ENCODE assay signal across 8 cellular contexts in the genomic region with DNA sequence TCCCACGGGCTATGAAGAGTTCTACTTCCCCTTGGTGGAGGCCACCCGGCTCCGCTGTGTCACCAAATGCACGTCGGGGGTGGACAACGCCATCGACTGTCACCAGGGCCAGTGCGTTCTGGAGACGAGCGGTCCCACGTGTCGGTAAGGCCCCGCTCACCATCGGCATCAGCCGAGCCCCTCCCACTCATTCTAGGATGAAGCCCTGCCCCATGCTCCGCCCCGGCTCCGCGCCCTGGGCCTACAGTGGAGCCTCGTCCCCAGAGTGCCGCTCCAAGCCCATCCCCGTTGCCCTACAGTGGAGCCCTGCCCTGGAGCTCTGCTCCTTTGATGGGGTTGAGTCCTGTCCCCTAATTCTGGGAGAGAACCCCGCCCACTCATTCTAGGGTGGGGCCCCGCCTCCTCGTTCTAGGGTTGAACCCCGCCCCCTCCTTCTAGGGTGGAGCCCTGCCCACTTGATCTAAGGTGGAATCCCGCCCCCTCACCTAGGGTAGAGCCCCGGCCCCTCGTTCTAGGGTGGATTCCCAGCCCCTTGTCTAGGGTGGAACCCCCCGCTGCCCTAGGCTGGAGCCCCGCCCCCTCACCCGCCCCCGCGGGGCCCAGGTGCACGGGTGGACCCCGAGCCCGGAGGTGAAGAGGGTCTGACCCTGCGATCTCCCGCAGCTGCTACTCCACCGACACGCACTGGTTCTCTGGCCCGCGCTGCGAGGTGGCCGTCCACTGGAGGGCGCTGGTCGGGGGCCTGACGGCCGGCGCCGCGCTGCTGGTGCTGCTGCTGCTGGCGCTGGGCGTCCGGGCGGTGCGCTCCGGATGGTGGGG. TPM values are rescaled to one million over a fixed set of nuclear protein-coding genes. Genes with fewer than 3 reads are reported as not detected.
DNase-seq lines count a peak whose midpoint lies in the region; TF ChIP-seq lines count a peak whose summit lies in the region.

No MANE protein-coding gene starts in this region.

- H3K27me3 Mint-ChIP-seq in H9 (ENCODE audit: low read depth) = peaks cover 57% of the 10 kb centered on the region
- peaks cover 56% of the 10 kb centered on the region for H3K27me3 Mint-ChIP-seq in brain

- H2BK12ac ChIP-seq in H9 (ENCODE audit: insufficient read length, low read depth, low read length) = no peak overlapping the region

- DNase-seq in AG08396 (ENCODE audit: low spot score) (peak; percentile 95), H9 (peak; percentile 99), kidney epithelial cell (ENCODE audit: low read depth) (no peak), NCI-H128 (lab: John Stamatoyannopoulos, UW; ENCODE audit: unreplicated experiment) (no peak), NCI-H748 (lab: John Stamatoyannopoulos, UW; ENCODE audit: unreplicated experiment) (no peak)
- peak; percentile 75 for DNase-seq in stimulated activated CD4-positive, alpha-beta T cell treated with anti-CD3 and anti-CD28 coated beads, Interleukin-4, amount 100 ng/mL, for 24 hours

- H3K4me2 ChIP-seq in H9 (ENCODE audit: insufficient read depth, insufficient read length, low read length) = peak overlapping the region; percentile 61
- no peak overlapping the region for H3K4me2 ChIP-seq in SU-DHL-6 (ENCODE audit: low read depth, low read length, poor library complexity, severe bottlenecking)

- H3F3A ChIP-seq in SU-DHL-6 (ENCODE audit: insufficient read depth) = no peaks in the 10 kb centered on the region

- H3K27me3 ChIP-seq in H9 (ENCODE audit: insufficient read depth, low read length) (peaks cover 6% of the 10 kb centered on the region; the same call in 1 of the 2 replicates), SU-DHL-6 (ENCODE audit: low read length) (no peaks in the 10 kb centered on the region), kidney epithelial cell (ENCODE audit: control insufficient read depth, insufficient read depth, low read length) (peaks cover 55% of the 10 kb centered on the region)

- no peak overlapping the region for H4K5ac ChIP-seq in H9 (ENCODE audit: insufficient read length, low read depth, low read length)

- no peak overlapping the region for H3K23ac ChIP-seq in H9 (ENCODE audit: insufficient read length, low read depth, low read length)

- H2AK5ac ChIP-seq in H9 (ENCODE audit: insufficient read length, low read length) = no peak overlapping the region

- H3K27ac ChIP-seq in H9 (ENCODE audit: insufficient read length, low read depth, low read length) (no peak overlapping the region), SU-DHL-6 (ENCODE audit: low read depth, low read length) (no peak overlapping the region)

- no peak overlapping the region for H3K9ac ChIP-seq in H9 (ENCODE audit: extremely low read depth, insufficient read length, low read length)
- no peak overlapping the region for H3K9ac ChIP-seq in SU-DHL-6 (ENCODE audit: low read length)

- H2BK120ac ChIP-seq in H9 (ENCODE audit: low read depth, low read length, poor library complexity, severe bottlenecking) = no peak overlapping the region

- H4K91ac ChIP-seq in H9 (ENCODE audit: insufficient read length, low read depth, low read length) = no peak overlapping the region

- H3K9me3 ChIP-seq in H9 (ENCODE audit: control insufficient read depth, low read depth, low read length) = no peaks in the 10 kb centered on the region
- no peaks in the 10 kb centered on the region for H3K9me3 ChIP-seq in SU-DHL-6 (ENCODE audit: insufficient read depth, low read length)

- H2AFZ ChIP-seq in H9 (ENCODE audit: low read length) (no peak overlapping the region), SU-DHL-6 (ENCODE audit: low read depth, low read length, severe bottlenecking) (no peak overlapping the region)

- peaks cover 0 to 8% (median 0%) of the 10 kb centered on the region in 3 experiments; a peak in 2 of 7 replicates for H3K36me3 Mint-ChIP-seq in H9 (ENCODE audit: insufficient read depth in 1 of 3, low read depth in 3 of 3)
- no peaks in the 10 kb centered on the region for H3K36me3 Mint-ChIP-seq in brain

- no peak overlapping the region for H3K4ac ChIP-seq in H9 (ENCODE audit: low read depth, low read length)

- H2BK5ac ChIP-seq in H9 (ENCODE audit: insufficient read length, low read length) = no peak overlapping the region

- H3K36me3 ChIP-seq in SU-DHL-6 (ENCODE audit: low read length) (no peaks in the 10 kb centered on the region), kidney epithelial cell (ENCODE audit: control insufficient read depth, insufficient read depth, low read length) (no peaks in the 10 kb centered on the region)

- TF ChIP-seq CTCF in H9 (conservative IDR thresholded peaks at IDR 0.05) (peak; percentile 98), SU-DHL-6 (IDR thresholded peaks at IDR 0.05; ENCODE audit: insufficient read depth, low read length, poor library complexity, severe bottlenecking) (peak; percentile 74), brain (conservative IDR thresholded peaks at IDR 0.05) (peak; percentile 73 to 88), kidney epithelial cell (IDR thresholded peaks at IDR 0.05; ENCODE audit: insufficient read depth, low read length, poor library complexity, severe bottlenecking) (peak; percentile 74)

- no CpG with 5 or more reads among the region's 58 CpGs for WGBS in H9 (ENCODE audit: extremely low coverage, insufficient read length, low lambda C conversion rate)

- H4K20me1 ChIP-seq in H9 (ENCODE audit: control insufficient read depth, insufficient read depth, insufficient read length) (no peaks in the 10 kb centered on the region), SU-DHL-6 (ENCODE audit: low read depth, low read length) (no peaks in the 10 kb centered on the region)

- no peaks in the 10 kb centered on the region; a peak in 1 of 5 replicates for H3K9me3 Mint-ChIP-seq in H9
- peaks cover 0 to 2% (median 0%) of the 10 kb centered on the region in 5 experiments for H3K9me3 Mint-ChIP-seq in brain

- H3K4me1 Mint-ChIP-seq in H9 = peaks cover 34 to 38% of the 10 kb centered on the region in 2 experiments
- peaks cover 17% of the 10 kb centered on the region for H3K4me1 Mint-ChIP-seq in brain

- H3K27ac Mint-ChIP-seq in H9 (peak overlapping the region in 2 of 3 experiments; percentile 53 to 93; a peak in 3 of 7 replicates), brain (peak overlapping the region in 3 of 5 experiments; percentile 61 to 96 (median 80))

- H3T11ph ChIP-seq in H9 (ENCODE audit: low read length) = no peak overlapping the region

- no peak overlapping the region for H4K8ac ChIP-seq in H9 (replicated peaks; ENCODE audit: insufficient read length, low read depth, low read length)

- H3K4me3 Mint-ChIP-seq in H9 (peak overlapping the region; percentile 81 to 93), brain (peak overlapping the region; percentile 81 to 97 (median 83))

- H3K4me1 ChIP-seq in H9 (ENCODE audit: insufficient read depth, low read length) = peaks cover 5% of the 10 kb centered on the region; the same call in 1 of the 2 replicates

- no peaks in the 10 kb centered on the region for H3K79me1 ChIP-seq in H9 (ENCODE audit: insufficient read depth, low read depth, low read length, poor library complexity, severe bottlenecking)

- H3K23me2 ChIP-seq in H9 (ENCODE audit: insufficient read length, low read depth, low read length, poor library complexity, severe bottlenecking) = peaks cover 12% of the 10 kb centered on the region

- no peak overlapping the region for H2BK15ac ChIP-seq in H9 (ENCODE audit: low read depth, low read length)

- no peak overlapping the region for H3K14ac ChIP-seq in H9 (ENCODE audit: insufficient read depth, low read length)

- no peaks in the 10 kb centered on the region for H3K9me2 ChIP-seq in SU-DHL-6 (replicated peaks; ENCODE audit: insufficient read depth, low read length)

- H3K56ac ChIP-seq in H9 (ENCODE audit: insufficient read length, low read depth, low read length) = no peak overlapping the region

- no peak overlapping the region for H2BK20ac ChIP-seq in H9 (ENCODE audit: low read depth, low read length, poor library complexity, severe bottlenecking)

- H3K4me3 ChIP-seq in SU-DHL-6 (ENCODE audit: insufficient read depth, low read length, poor library complexity, severe bottlenecking) (no peak overlapping the region), kidney epithelial cell (ENCODE audit: low read depth, low read length) (no peak overlapping the region)

- H3K79me2 ChIP-seq in H9 (ENCODE audit: insufficient read depth, low read length) = no peaks in the 10 kb centered on the region
- H3K79me2 ChIP-seq in SU-DHL-6 (ENCODE audit: insufficient read depth, low read length) = no peaks in the 10 kb centered on the region

- no peak overlapping the region for H3K18ac ChIP-seq in H9 (ENCODE audit: insufficient read length, low read depth, low read length)

RNA-seq across cellular contexts. Expression of gene MUC12, which starts 3.4 kb away (rescaled TPM):
- total RNA-seq in H9 (2021) = 11.5 and 12.2 TPM in 2 replicates
- polyA plus RNA-seq in brain (ENCODE audit: insufficient read depth, low read depth, low replicate concordance) = 1.4 TPM
- total RNA-seq in kidney epithelial cell = 2.9 and 4.2 TPM in 2 replicates

RNA-seq across cellular contexts. Expression of gene MUC3A, which starts 16.6 kb away (rescaled TPM):
- total RNA-seq in H9 (2021) = 27.4 and 29.2 TPM in 2 replicates
- 0.12 TPM for polyA plus RNA-seq in brain (ENCODE audit: insufficient read depth, low read depth, low replicate concordance)
- 0.17 and 0.34 TPM in 2 replicates for total RNA-seq in kidney epithelial cell

RNA-seq across cellular contexts. Expression of gene MUC17, which starts 53.9 kb away (rescaled TPM):
- total RNA-seq in H9 (2021) (not detected in 2 replicates), kidney epithelial cell (not detected in 2 replicates)
- not detected for polyA plus RNA-seq in brain (ENCODE audit: insufficient read depth, low read depth, low replicate concordance)

Comparison
In these comparisons a context has a peak if more than half of its experiments do, and no peak if none do; other contexts are left out.
1. DNase-seq: peak in AG08396 (single experiment), H9 (single experiment) and stimulated activated CD4-positive, alpha-beta T cell treated with anti-CD3 and anti-CD28 coated beads, Interleukin-4, amount 100 ng/mL, for 24 hours (single experiment); none in kidney epithelial cell (single experiment), NCI-H128 (single experiment) and NCI-H748 (single experiment).
2. RNA of gene MUC3A, which starts 16.6 kb away (total RNA-seq): 27.4 to 29.2 TPM in H9; 0.17 to 0.34 TPM in kidney epithelial cell; every median in the first group is over 10 times any median in the second.
3. Peak in every context shown above with its lines, with median percentiles within 50 percentile points of each other: CTCF ChIP-seq.